16 cellular contexts compared by ENCODE assay signal in genomic region chr5:87347841-87348240, GRCh38.
"Had no signal": no experiment of that assay in that cellular context is flagged by ENCODE, and none has a peak within 500 bp of the region (broad histone marks: within the 10 kb centered on the region; RNA-seq: fewer than 3 reads in every experiment).

No MANE protein-coding gene starts in this region.

- H3K4me3 ChIP-seq: gastrocnemius medialis, heart right ventricle, left ventricle myocardium inferior, ovary, tibial artery, uterus had no signal

- H3K9me3 ChIP-seq: gastrocnemius medialis, ovary, tibial artery, uterus had no signal

- H3K27ac Mint-ChIP-seq: activated B cell treated with CpG ODN at 0.5 μM for 24 hours; activated T-helper 2 cell treated with anti-CD3 and anti-CD28 coated beads, Interferon-gamma antibody, Interleukin-2, Interleukin-4, amounts not matched to agents 10 μg/mL and 5 μg/mL and 100 μg/mL, durations not matched to agents 14 hours and 24 hours and 36 hours; nephron progenitor cell; stimulated activated effector memory CD8-positive, alpha-beta T cell treated with anti-CD3 and anti-CD28 coated beads, Interleukin-12 subunit alpha, Interleukin-12 subunit beta, amount 100 ng/mL, for 72 hours; T-helper 1 cell treated with Interleukin-12 subunit alpha and Interleukin-12 subunit beta and Interleukin-4 antibody, amounts not matched to agents 30 μg/mL and 1 μg/mL, for 36 hours had no signal

- ATAC-seq: gastrocnemius medialis; heart right ventricle; stimulated activated effector memory CD8-positive, alpha-beta T cell treated with anti-CD3 and anti-CD28 coated beads, Interleukin-12 subunit alpha, Interleukin-12 subunit beta, amount 100 ng/mL, for 72 hours had no signal

- H3K4me1 Mint-ChIP-seq: nephron progenitor cell had no signal

- H3K27me3 ChIP-seq: brain microvascular endothelial cell, gastrocnemius medialis, heart right ventricle, ovary, tibial artery, uterus had no signal

- H3K27me3 Mint-ChIP-seq: activated B cell treated with CpG ODN at 0.5 μM for 24 hours had no signal

- H3K9me3 Mint-ChIP-seq: nephron progenitor cell; stimulated activated effector memory CD8-positive, alpha-beta T cell treated with anti-CD3 and anti-CD28 coated beads, Interleukin-12 subunit alpha, Interleukin-12 subunit beta, amount 100 ng/mL, for 72 hours had no signal

- H3K27ac ChIP-seq: brain microvascular endothelial cell, gastrocnemius medialis, heart right ventricle, left ventricle myocardium inferior, ovary, tibial artery, uterus had no signal

- H3K4me1 ChIP-seq: gastrocnemius medialis, heart right ventricle, left ventricle myocardium inferior, uterus had no signal

- H3K4me3 Mint-ChIP-seq: activated B cell treated with CpG ODN at 0.5 μM for 24 hours; nephron progenitor cell; stimulated activated effector memory CD8-positive, alpha-beta T cell treated with anti-CD3 and anti-CD28 coated beads, Interleukin-12 subunit alpha, Interleukin-12 subunit beta, amount 100 ng/mL, for 72 hours; T-helper 1 cell treated with Interleukin-12 subunit alpha and Interleukin-12 subunit beta and Interleukin-4 antibody, amounts not matched to agents 30 μg/mL and 1 μg/mL, for 36 hours had no signal

- DNase-seq: activated B cell treated with CpG ODN at 0.5 μM for 24 hours; activated CD4-positive, alpha-beta T cell treated with anti-CD3 and anti-CD28 coated beads, Interleukin-2, amount 50 U/mL, for 1 hour; activated naive CD4-positive, alpha-beta T cell treated with anti-CD3 and anti-CD28 coated beads, Interleukin-2, amount 50 U/mL, for 16 hours; brain microvascular endothelial cell; gastrocnemius medialis; heart right ventricle; left ventricle myocardium inferior; mesenchymal stem cell; nephron progenitor cell; ovary; tibial artery; uterus had no signal

- H3K36me3 ChIP-seq: ovary, uterus had no signal

- FAIRE-seq: keratinocyte had no signal
